In the genomic region with DNA sequence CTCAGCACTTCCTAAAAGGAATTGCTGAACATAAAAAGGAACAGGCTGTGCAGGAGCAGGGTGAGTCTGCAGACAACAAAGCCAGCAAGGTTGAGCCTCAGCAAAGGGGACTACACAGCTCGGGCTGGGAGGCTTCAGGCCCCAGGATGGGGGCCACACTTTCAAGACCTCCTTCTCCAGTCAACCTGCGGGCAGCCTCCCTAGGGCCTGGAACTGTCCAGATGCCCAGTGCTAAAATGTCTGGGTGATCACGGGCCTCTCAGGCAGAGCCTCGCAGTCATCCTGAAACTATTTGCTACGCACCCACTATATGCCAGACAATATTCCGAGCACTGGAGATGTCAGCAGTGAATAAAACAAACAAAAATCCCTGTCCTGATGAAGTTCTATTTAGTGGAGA, we compare ENCODE assay signal across 2 cellular contexts.
TF ChIP-seq lines count a peak whose summit lies in the region.

No MANE protein-coding gene starts in this region.

TF ChIP-seq in HCT116, 20 proteins besides CTCF, POLR2A, EP300 and RAD21:
- TF ChIP-seq ZNF274 (IDR thresholded peaks at IDR 0.05; ENCODE audit: low read depth, low read length) (no peak), YY1 (IDR thresholded peaks at IDR 0.05; ENCODE audit: extremely low read depth, insufficient replicate concordance, low read depth, low read length) (no peak), SP1 (IDR thresholded peaks at IDR 0.05; ENCODE audit: low read depth) (no peak)
- TF ChIP-seq, protein P1, sequence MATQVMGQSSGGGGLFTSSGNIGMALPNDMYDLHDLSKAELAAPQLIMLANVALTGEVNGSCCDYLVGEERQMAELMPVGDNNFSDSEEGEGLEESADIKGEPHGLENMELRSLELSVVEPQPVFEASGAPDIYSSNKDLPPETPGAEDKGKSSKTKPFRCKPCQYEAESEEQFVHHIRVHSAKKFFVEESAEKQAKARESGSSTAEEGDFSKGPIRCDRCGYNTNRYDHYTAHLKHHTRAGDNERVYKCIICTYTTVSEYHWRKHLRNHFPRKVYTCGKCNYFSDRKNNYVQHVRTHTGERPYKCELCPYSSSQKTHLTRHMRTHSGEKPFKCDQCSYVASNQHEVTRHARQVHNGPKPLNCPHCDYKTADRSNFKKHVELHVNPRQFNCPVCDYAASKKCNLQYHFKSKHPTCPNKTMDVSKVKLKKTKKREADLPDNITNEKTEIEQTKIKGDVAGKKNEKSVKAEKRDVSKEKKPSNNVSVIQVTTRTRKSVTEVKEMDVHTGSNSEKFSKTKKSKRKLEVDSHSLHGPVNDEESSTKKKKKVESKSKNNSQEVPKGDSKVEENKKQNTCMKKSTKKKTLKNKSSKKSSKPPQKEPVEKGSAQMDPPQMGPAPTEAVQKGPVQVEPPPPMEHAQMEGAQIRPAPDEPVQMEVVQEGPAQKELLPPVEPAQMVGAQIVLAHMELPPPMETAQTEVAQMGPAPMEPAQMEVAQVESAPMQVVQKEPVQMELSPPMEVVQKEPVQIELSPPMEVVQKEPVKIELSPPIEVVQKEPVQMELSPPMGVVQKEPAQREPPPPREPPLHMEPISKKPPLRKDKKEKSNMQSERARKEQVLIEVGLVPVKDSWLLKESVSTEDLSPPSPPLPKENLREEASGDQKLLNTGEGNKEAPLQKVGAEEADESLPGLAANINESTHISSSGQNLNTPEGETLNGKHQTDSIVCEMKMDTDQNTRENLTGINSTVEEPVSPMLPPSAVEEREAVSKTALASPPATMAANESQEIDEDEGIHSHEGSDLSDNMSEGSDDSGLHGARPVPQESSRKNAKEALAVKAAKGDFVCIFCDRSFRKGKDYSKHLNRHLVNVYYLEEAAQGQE (IDR thresholded peaks at IDR 0.05; ENCODE audit: low read depth): peak; percentile 36

TF ChIP-seq in liver, 16 proteins besides CTCF, POLR2A, EP300 and RAD21:
- TF ChIP-seq, protein P1 (IDR thresholded peaks at IDR 0.05): peak; percentile 27
- TF ChIP-seq HNF4G (IDR thresholded peaks at IDR 0.05): no peak
